In the genomic region with DNA sequence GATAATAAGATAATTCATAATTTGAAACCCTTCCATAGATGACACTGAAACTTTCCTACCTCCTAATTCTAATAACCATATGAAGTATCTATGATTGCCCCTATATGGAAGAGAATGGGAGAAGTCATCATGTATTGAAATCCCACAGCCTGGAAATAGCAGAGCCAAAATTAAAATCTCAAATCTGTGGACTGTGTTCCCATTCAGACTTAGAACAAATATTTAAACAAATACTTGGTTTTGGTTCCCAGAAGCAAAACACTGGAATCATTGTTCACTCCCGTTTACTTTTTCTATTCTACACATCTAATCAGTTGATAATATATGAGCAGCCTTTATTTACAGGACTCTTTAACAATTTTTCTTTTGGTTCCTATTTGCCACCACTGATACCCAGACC, we compare ENCODE assay signal across 27 cellular contexts.
"Had no signal": no experiment of that assay in that cellular context is flagged by ENCODE, and none has a peak within 500 bp of the region (broad histone marks: within the 10 kb centered on the region; RNA-seq: fewer than 3 reads in every experiment).

No MANE protein-coding gene starts in this region.

- H3K27ac Mint-ChIP-seq: naive thymus-derived CD8-positive, alpha-beta T cell; natural killer cell treated with Interleukin-12 subunit alpha and Interleukin-12 subunit beta and Interleukin-15 and Interleukin-18, amount 100 ng/mL, for 72 hours; nephron progenitor cell; stimulated activated effector memory CD8-positive, alpha-beta T cell treated with anti-CD3 and anti-CD28 coated beads, Interleukin-12 subunit alpha, Interleukin-12 subunit beta, amount 100 ng/mL, for 72 hours; stimulated activated naive B cell treated with anti-CD40 and anti-IgM and Interleukin-4, amounts not matched to agents 10 μg/mL and 1 μg/mL and 100 μg/mL, for 72 hours; stimulated activated naive CD8-positive, alpha-beta T cell treated with anti-CD3 and anti-CD28 coated beads, Interleukin-15, Interleukin-2, amounts not matched to agents 100 ng/mL and 50 ng/mL, for 24 hours had no signal

- H3K4me1 ChIP-seq: parathyroid adenoma, psoas muscle, right lobe of liver, sigmoid colon, thyroid gland, tibial nerve, vagina had no signal

- H3K9me3 ChIP-seq: ovary, psoas muscle, right lobe of liver, sigmoid colon, stomach, thoracic aorta, thyroid gland, tibial nerve, upper lobe of left lung, vagina had no signal

- H3K27me3 Mint-ChIP-seq: naive thymus-derived CD8-positive, alpha-beta T cell; natural killer cell treated with Interleukin-12 subunit alpha and Interleukin-12 subunit beta and Interleukin-15 and Interleukin-18, amount 100 ng/mL, for 72 hours; stimulated activated naive B cell treated with anti-CD40 and anti-IgM and Interleukin-4, amounts not matched to agents 10 μg/mL and 1 μg/mL and 100 μg/mL, for 72 hours; stimulated activated naive CD8-positive, alpha-beta T cell treated with anti-CD3 and anti-CD28 coated beads, Interleukin-15, Interleukin-2, amounts not matched to agents 100 ng/mL and 50 ng/mL, for 24 hours had no signal

- H3K27me3 ChIP-seq: ovary, right lobe of liver, sigmoid colon, stomach, thyroid gland, tibial nerve, upper lobe of left lung, vagina had no signal

- H3K9ac ChIP-seq: parathyroid adenoma had no signal

- H3K9me3 Mint-ChIP-seq: nephron progenitor cell, neural crest cell had no signal

- ATAC-seq: naive thymus-derived CD8-positive, alpha-beta T cell; natural killer cell treated with Interleukin-12 subunit alpha and Interleukin-12 subunit beta and Interleukin-15 and Interleukin-18, amount 100 ng/mL, for 72 hours; psoas muscle; right cardiac atrium; right lobe of liver; stimulated activated effector memory CD8-positive, alpha-beta T cell treated with anti-CD3 and anti-CD28 coated beads, Interleukin-12 subunit alpha, Interleukin-12 subunit beta, amount 100 ng/mL, for 72 hours; stimulated activated naive B cell treated with anti-CD40 and anti-IgM and Interleukin-4, amounts not matched to agents 10 μg/mL and 1 μg/mL and 100 μg/mL, for 72 hours had no signal

- H3K4me3 Mint-ChIP-seq: naive thymus-derived CD8-positive, alpha-beta T cell; natural killer cell treated with Interleukin-12 subunit alpha and Interleukin-12 subunit beta and Interleukin-15 and Interleukin-18, amount 100 ng/mL, for 72 hours; nephron progenitor cell; neural crest cell; stimulated activated effector memory CD8-positive, alpha-beta T cell treated with anti-CD3 and anti-CD28 coated beads, Interleukin-12 subunit alpha, Interleukin-12 subunit beta, amount 100 ng/mL, for 72 hours; stimulated activated naive B cell treated with anti-CD40 and anti-IgM and Interleukin-4, amounts not matched to agents 10 μg/mL and 1 μg/mL and 100 μg/mL, for 72 hours; stimulated activated naive CD8-positive, alpha-beta T cell treated with anti-CD3 and anti-CD28 coated beads, Interleukin-15, Interleukin-2, amounts not matched to agents 100 ng/mL and 50 ng/mL, for 24 hours had no signal

- H3K36me3 Mint-ChIP-seq: stimulated activated effector memory CD8-positive, alpha-beta T cell treated with anti-CD3 and anti-CD28 coated beads, Interleukin-12 subunit alpha, Interleukin-12 subunit beta, amount 100 ng/mL, for 72 hours; stimulated activated naive B cell treated with anti-CD40 and anti-IgM and Interleukin-4, amounts not matched to agents 10 μg/mL and 1 μg/mL and 100 μg/mL, for 72 hours had no signal

- H3K36me3 ChIP-seq: ovary, right lobe of liver, sigmoid colon, stomach, thoracic aorta, thyroid gland, tibial nerve, upper lobe of left lung, vagina had no signal

- DNase-seq: naive thymus-derived CD8-positive, alpha-beta T cell; nephron progenitor cell; occipital lobe; ovary; psoas muscle; right cardiac atrium; right lobe of liver; sigmoid colon; small intestine; stimulated activated CD4-positive, alpha-beta T cell treated with anti-CD3 and anti-CD28 coated beads, Interleukin-15, amount 100 ng/mL, for 24 hours; stimulated activated CD4-positive, alpha-beta T cell treated with anti-CD3 and anti-CD28 coated beads, Interleukin-2, amount 100 ng/mL, for 24 hours; stimulated activated CD4-positive, alpha-beta T cell treated with anti-CD3 and anti-CD28 coated beads, Interleukin-2, amount 100 ng/mL, for 48 hours; stimulated activated CD4-positive, alpha-beta T cell treated with anti-CD3 and anti-CD28 coated beads, Interleukin-4, amount 100 ng/mL, for 24 hours; stimulated activated naive B cell treated with anti-CD40 and anti-IgM and Interleukin-4, amounts not matched to agents 10 μg/mL and 1 μg/mL and 100 μg/mL, for 72 hours; stimulated activated naive CD4-positive, alpha-beta T cell treated with Interleukin-2 at 50 U/mL for 16 hours; stomach; thyroid gland; trophoblast cell; upper lobe of left lung had no signal

- H3K27ac ChIP-seq: ovary, parathyroid adenoma, psoas muscle, right lobe of liver, sigmoid colon, thoracic aorta, thyroid gland, tibial nerve, upper lobe of left lung, vagina had no signal

- H3K4me1 Mint-ChIP-seq: naive thymus-derived CD8-positive, alpha-beta T cell; nephron progenitor cell; stimulated activated effector memory CD8-positive, alpha-beta T cell treated with anti-CD3 and anti-CD28 coated beads, Interleukin-12 subunit alpha, Interleukin-12 subunit beta, amount 100 ng/mL, for 72 hours; stimulated activated naive B cell treated with anti-CD40 and anti-IgM and Interleukin-4, amounts not matched to agents 10 μg/mL and 1 μg/mL and 100 μg/mL, for 72 hours had no signal

- H3K4me3 ChIP-seq: ovary, psoas muscle, right lobe of liver, sigmoid colon, stomach, thoracic aorta, thyroid gland, tibial nerve, upper lobe of left lung, vagina had no signal
